In the genomic region with DNA sequence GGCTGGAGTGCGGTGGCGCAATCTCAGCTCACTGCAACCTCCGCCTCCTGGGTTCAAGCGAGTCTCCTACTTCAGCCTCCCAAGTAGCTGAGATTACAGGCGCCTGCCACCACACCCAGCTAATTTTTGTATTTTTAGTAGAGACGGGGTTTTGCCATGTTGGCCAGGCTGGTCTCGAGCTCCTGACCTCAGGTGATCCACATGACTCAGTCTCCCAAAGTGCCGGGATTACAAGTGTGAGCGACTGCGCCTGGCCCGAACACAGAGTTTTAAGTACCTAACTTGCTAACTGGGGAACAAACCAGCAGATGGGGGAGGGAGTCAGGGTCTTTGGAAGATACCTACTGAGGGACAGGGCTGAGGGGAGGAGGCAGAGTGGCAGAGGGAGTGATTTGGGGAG, we compare ENCODE assay signal across 8 cellular contexts. TPM values are rescaled to one million over a fixed set of nuclear protein-coding genes. Genes with fewer than 3 reads are reported as not detected.
A peak's percentile ranks its signal among the peaks of the same experiment; 100 is the strongest.
DNase-seq lines count a peak whose midpoint lies in the region; ATAC-seq and TF ChIP-seq lines count a peak whose summit lies in the region.
"Not testable (repeated sequence)": the region's sequence is repeated elsewhere in the genome, so short reads cannot be mapped to it uniquely, and the experiment has no call there.

No MANE protein-coding gene starts in this region.

- not testable (repeated sequence) for DNase-seq in A673 (ENCODE audit: low spot score); activated CD4-positive, alpha-beta T cell treated with anti-CD3 and anti-CD28 coated beads, Interleukin-2, amount 10 ng/mL, durations not matched to agents 24 days and 14 days; right atrium auricular region (ENCODE audit: low spot score); naive thymus-derived CD8-positive, alpha-beta T cell

- H3K27ac ChIP-seq in A673 (ENCODE audit: low read depth, low read length, poor library complexity, severe bottlenecking) (peak overlapping the region; percentile 94), HUES6 (ENCODE audit: low read depth, low read length) (peak overlapping the region; percentile 42; the same call in 1 of the 2 replicates), right atrium auricular region (peak overlapping the region; percentile 67)

- not testable (repeated sequence) for H3K4me3 ChIP-seq in A673 (ENCODE audit: low read depth, low read length, poor library complexity, severe bottlenecking); HUES6 (ENCODE audit: low read depth, low read length); right atrium auricular region

- not testable (repeated sequence) for H3K9me3 ChIP-seq in A673 (ENCODE audit: low read depth, low read length, poor library complexity, severe bottlenecking); HUES6 (ENCODE audit: control insufficient read depth, insufficient read depth, low read depth, low read length); right atrium auricular region

- POLR2A ChIA-PET in A673 (lab: Charles Lee; ENCODE audit: low non-redundant PET) = not testable (repeated sequence)
- POLR2A ChIA-PET in naive thymus-derived CD8-positive, alpha-beta T cell (lab: Charles Lee) = interaction anchor here (1.4 kb wide), 1 partner anchor 60 kb away, joined by 3 read pairs; no protein-coding TSS in a partner anchor

- ATAC-seq in naive thymus-derived CD8-positive, alpha-beta T cell; stimulated activated memory B cell treated with anti-CD40 and anti-IgM and Interleukin-4, amounts not matched to agents 10 μg/mL and 1 μg/mL and 100 μg/mL, for 72 hours: not testable (repeated sequence)

- H3K36me3 Mint-ChIP-seq in activated CD4-positive, alpha-beta T cell treated with anti-CD3 and anti-CD28 coated beads, Interleukin-2, amount 10 ng/mL, durations not matched to agents 24 days and 14 days (ENCODE audit: low read depth) = peaks cover 63% of the 10 kb centered on the region
- H3K36me3 Mint-ChIP-seq in activated naive CD8-positive, alpha-beta T cell = peaks cover 13% of the 10 kb centered on the region
- H3K36me3 Mint-ChIP-seq in dendritic cell treated with granulocyte-macrophage colony-stimulating factor and Interleukin-4, amounts not matched to agents 40 ng/mL and 50 ng/mL, for 4 days (ENCODE audit: low read depth) = peaks cover 96% of the 10 kb centered on the region
- peaks cover 9 to 83% (median 39%) of the 10 kb centered on the region in 3 donors for H3K36me3 Mint-ChIP-seq in naive thymus-derived CD8-positive, alpha-beta T cell
- peaks cover 47% of the 10 kb centered on the region for H3K36me3 Mint-ChIP-seq in stimulated activated memory B cell treated with anti-CD40 and anti-IgM and Interleukin-4, amounts not matched to agents 10 μg/mL and 1 μg/mL and 100 μg/mL, for 72 hours

- intact Hi-C loops in A673 (cut with micrococcal nuclease; ENCODE audit: unreplicated experiment); activated CD4-positive, alpha-beta T cell treated with anti-CD3 and anti-CD28 coated beads, Interleukin-2, amount 10 ng/mL, durations not matched to agents 24 days and 14 days (cut with micrococcal nuclease); dendritic cell treated with granulocyte-macrophage colony-stimulating factor and Interleukin-4, amounts not matched to agents 40 ng/mL and 50 ng/mL, for 4 days (cut with micrococcal nuclease): not testable (repeated sequence)

- TF ChIP-seq CTCF in A673 (conservative IDR thresholded peaks at IDR 0.05; ENCODE audit: low read depth, low read length); right atrium auricular region (IDR thresholded peaks at IDR 0.05): not testable (repeated sequence)

- peaks cover 20% of the 10 kb centered on the region for H3K4me1 Mint-ChIP-seq in activated CD4-positive, alpha-beta T cell treated with anti-CD3 and anti-CD28 coated beads, Interleukin-2, amount 10 ng/mL, durations not matched to agents 24 days and 14 days
- peaks cover 30% of the 10 kb centered on the region for H3K4me1 Mint-ChIP-seq in activated naive CD8-positive, alpha-beta T cell (ENCODE audit: low read depth)
- peaks cover 38% of the 10 kb centered on the region for H3K4me1 Mint-ChIP-seq in dendritic cell treated with granulocyte-macrophage colony-stimulating factor and Interleukin-4, amounts not matched to agents 40 ng/mL and 50 ng/mL, for 4 days (ENCODE audit: low read depth)
- H3K4me1 Mint-ChIP-seq in naive thymus-derived CD8-positive, alpha-beta T cell = peaks cover 15 to 43% (median 34%) of the 10 kb centered on the region in 4 donors
- peaks cover 42% of the 10 kb centered on the region for H3K4me1 Mint-ChIP-seq in stimulated activated memory B cell treated with anti-CD40 and anti-IgM and Interleukin-4, amounts not matched to agents 10 μg/mL and 1 μg/mL and 100 μg/mL, for 72 hours

- H3K27me3 ChIP-seq in A673 (replicated peaks; ENCODE audit: insufficient read depth, low read depth, low read length, poor library complexity); HUES6 (ENCODE audit: control insufficient read depth, insufficient read depth, low read length); right atrium auricular region: not testable (repeated sequence)

- H3K36me3 ChIP-seq in A673 (ENCODE audit: insufficient read depth, low read length, poor library complexity, severe bottlenecking) = peaks cover 20% of the 10 kb centered on the region
- H3K36me3 ChIP-seq in HUES6 (ENCODE audit: control insufficient read depth, insufficient read depth, low read length) = peaks cover 45% of the 10 kb centered on the region
- H3K36me3 ChIP-seq in right atrium auricular region = not testable (repeated sequence)

- CTCF ChIA-PET in A673 (lab: Charles Lee) = not testable (repeated sequence)

- not testable (repeated sequence) for H3K4me3 Mint-ChIP-seq in activated CD4-positive, alpha-beta T cell treated with anti-CD3 and anti-CD28 coated beads, Interleukin-2, amount 10 ng/mL, durations not matched to agents 24 days and 14 days; activated naive CD8-positive, alpha-beta T cell; dendritic cell treated with granulocyte-macrophage colony-stimulating factor and Interleukin-4, amounts not matched to agents 40 ng/mL and 50 ng/mL, for 4 days; naive thymus-derived CD8-positive, alpha-beta T cell; stimulated activated memory B cell treated with anti-CD40 and anti-IgM and Interleukin-4, amounts not matched to agents 10 μg/mL and 1 μg/mL and 100 μg/mL, for 72 hours

- not testable (repeated sequence) for H3K27me3 Mint-ChIP-seq in activated CD4-positive, alpha-beta T cell treated with anti-CD3 and anti-CD28 coated beads, Interleukin-2, amount 10 ng/mL, durations not matched to agents 24 days and 14 days; activated naive CD8-positive, alpha-beta T cell; dendritic cell treated with granulocyte-macrophage colony-stimulating factor and Interleukin-4, amounts not matched to agents 40 ng/mL and 50 ng/mL, for 4 days; naive thymus-derived CD8-positive, alpha-beta T cell; stimulated activated memory B cell treated with anti-CD40 and anti-IgM and Interleukin-4, amounts not matched to agents 10 μg/mL and 1 μg/mL and 100 μg/mL, for 72 hours

- not testable (repeated sequence) for BruUV-seq in A673 (replicated peaks; lab: Mats Ljungman, UMichigan)

- H3K4me1 ChIP-seq in A673 (ENCODE audit: insufficient read depth, low read length, poor library complexity, severe bottlenecking) (peaks cover 67% of the 10 kb centered on the region), HUES6 (ENCODE audit: control insufficient read depth, insufficient read depth, low read length) (peaks cover 48% of the 10 kb centered on the region), right atrium auricular region (peaks cover 0 to 84% of the 10 kb centered on the region in 2 donors)

- H3K27ac Mint-ChIP-seq in activated CD4-positive, alpha-beta T cell treated with anti-CD3 and anti-CD28 coated beads, Interleukin-2, amount 10 ng/mL, durations not matched to agents 24 days and 14 days = peak overlapping the region; percentile 85
- H3K27ac Mint-ChIP-seq in activated naive CD8-positive, alpha-beta T cell = peak overlapping the region; percentile 61
- H3K27ac Mint-ChIP-seq in dendritic cell treated with granulocyte-macrophage colony-stimulating factor and Interleukin-4, amounts not matched to agents 40 ng/mL and 50 ng/mL, for 4 days = peak overlapping the region; percentile 81
- H3K27ac Mint-ChIP-seq in naive thymus-derived CD8-positive, alpha-beta T cell = peak overlapping the region in 9 of 10 donors; percentile 68 to 95 (median 80)
- H3K27ac Mint-ChIP-seq in stimulated activated memory B cell treated with anti-CD40 and anti-IgM and Interleukin-4, amounts not matched to agents 10 μg/mL and 1 μg/mL and 100 μg/mL, for 72 hours = peak overlapping the region; percentile 71

- peak overlapping the region; percentile 21 for H3K9ac ChIP-seq in HUES6 (ENCODE audit: low read length)

- not testable (repeated sequence) for H3K9me3 Mint-ChIP-seq in activated CD4-positive, alpha-beta T cell treated with anti-CD3 and anti-CD28 coated beads, Interleukin-2, amount 10 ng/mL, durations not matched to agents 24 days and 14 days; activated naive CD8-positive, alpha-beta T cell (ENCODE audit: low read depth); dendritic cell treated with granulocyte-macrophage colony-stimulating factor and Interleukin-4, amounts not matched to agents 40 ng/mL and 50 ng/mL, for 4 days; naive thymus-derived CD8-positive, alpha-beta T cell; stimulated activated memory B cell treated with anti-CD40 and anti-IgM and Interleukin-4, amounts not matched to agents 10 μg/mL and 1 μg/mL and 100 μg/mL, for 72 hours

RNA-seq across cellular contexts. Expression of a gene that starts 36.9 kb away (rescaled TPM):
- total RNA-seq in A673 (2021) (74.2 and 78.3 TPM in 2 replicates), right atrium auricular region (10 to 100 TPM; 55.1 to 94.3 TPM)
- total RNA-seq in activated CD4-positive, alpha-beta T cell treated with anti-CD3 and anti-CD28 coated beads, Interleukin-2, amount 10 ng/mL, durations not matched to agents 24 days and 14 days = 128 and 132 TPM in 2 replicates
- total RNA-seq in naive thymus-derived CD8-positive, alpha-beta T cell = 100 to 1,000 TPM; 223 to 250 TPM
- 100 to 1,000 TPM; 139 to 237 (median 167) TPM for polyA plus RNA-seq in naive thymus-derived CD8-positive, alpha-beta T cell

Comparison
In these comparisons a context has a peak if more than half of its experiments do, and no peak if none do; other contexts are left out.
1. H3K27ac ChIP-seq: peak in every context shown above with its lines; median percentile 94 in A673; 67 in right atrium auricular region; 42 in HUES6.